8 cellular contexts compared by ENCODE assay signal in genomic region chr12:6890789-6891624, GRCh38. TPM values are rescaled to one million over a fixed set of nuclear protein-coding genes. Genes with fewer than 3 reads are reported as not detected.
DNase-seq lines count a peak whose midpoint lies in the region; ATAC-seq, FAIRE-seq and TF ChIP-seq lines count a peak whose summit lies in the region.

No MANE protein-coding gene starts in this region.

- H3K9ac ChIP-seq in keratinocyte (ENCODE audit: control insufficient read depth, extremely low read depth, insufficient read depth, low read length), result peak overlapping the region; percentile 89

- no peaks in the 10 kb centered on the region for H4K20me1 ChIP-seq in keratinocyte (ENCODE audit: control insufficient read depth, extremely low read depth, insufficient read depth, low read length)

- peak; percentile 48 for FAIRE-seq in keratinocyte (lab: Jason Lieb, UNC)

- no peaks in the 10 kb centered on the region for H3K27me3 ChIP-seq in keratinocyte (ENCODE audit: control insufficient read depth, extremely low read depth, insufficient read depth, low read length)

- H3K4me2 ChIP-seq in keratinocyte (ENCODE audit: control insufficient read depth, extremely low read depth, insufficient read depth, low read depth, low read length), result peak overlapping the region; percentile 99

- H3K9me3 ChIP-seq in keratinocyte (ENCODE audit: control insufficient read depth, low read depth, low read length), result no peaks in the 10 kb centered on the region

- H3K4me1 ChIP-seq in keratinocyte (ENCODE audit: control insufficient read depth, extremely low read depth, insufficient read depth, low read length), result peaks cover 10% of the 10 kb centered on the region

- DNase-seq in AML-193 (lab: John Stamatoyannopoulos, UW) (peak; percentile 94 to 95), NCI-H345 (lab: John Stamatoyannopoulos, UW) (peak; percentile 98), keratinocyte (ENCODE audit: low read depth, low spot score) (no peak)
- peak; percentile 97 to 99 (median 98) for DNase-seq in activated CD4-positive, CD25-positive, alpha-beta regulatory T cell (lab: John Stamatoyannopoulos, UW)
- DNase-seq in central memory CD4-positive, alpha-beta T cell, result peak; percentile 98
- DNase-seq in stimulated activated CD4-positive, alpha-beta T cell treated with anti-CD3 and anti-CD28 coated beads, Interleukin-12 subunit alpha, Interleukin-12 subunit beta, amount 100 ng/mL, for 48 hours (ENCODE audit: low read depth in 2 of 3, low spot score in 1 of 3), result peak; percentile 97 to 100 (median 98)

- dilution Hi-C loops in keratinocyte (cut with MboI; ENCODE audit: extremely low pct_ligation_motif_present, low sequenced_read_pairs), result no loop called here

- TF ChIP-seq CTCF in keratinocyte (optimal IDR thresholded peaks at IDR 0.05 in 1 of 3, IDR thresholded peaks at IDR 0.05 in 1 of 3, conservative IDR thresholded peaks at IDR 0.05 in 1 of 3; ENCODE audit: extremely low read depth in 1 of 3, insufficient read depth in 2 of 3, low read length in 3 of 3), result peak; percentile 67 to 79 (median 70)

- peak overlapping the region; percentile 85 for H3K27ac ChIP-seq in keratinocyte (ENCODE audit: control insufficient read depth, insufficient read depth, low read length)

- no peaks in the 10 kb centered on the region for H3K9me1 ChIP-seq in keratinocyte (ENCODE audit: control insufficient read depth, extremely low read depth, insufficient read depth, low read length)

- H3K4me3 ChIP-seq in keratinocyte (ENCODE audit: control insufficient read depth in 2 of 3, extremely low read depth in 1 of 3, insufficient read depth in 2 of 3, low read depth in 1 of 3, low read length in 3 of 3), result peak overlapping the region; percentile 40 to 81 (median 79)

- peak; percentile 91 for ATAC-seq in GM19025 (IDR thresholded peaks at IDR 0.05; ENCODE audit: low read depth, unreplicated experiment)
- peak; percentile 96 for ATAC-seq in HG03280 (IDR thresholded peaks at IDR 0.05; ENCODE audit: unreplicated experiment)

- H3K36me3 ChIP-seq in keratinocyte (ENCODE audit: control insufficient read depth in 2 of 2, extremely low read depth in 1 of 2, insufficient read depth in 2 of 2, low read length in 2 of 2), result no peaks in the 10 kb centered on the region

- no peaks in the 10 kb centered on the region for H3K79me2 ChIP-seq in keratinocyte (ENCODE audit: control insufficient read depth, insufficient read depth, low read length)

- H2AFZ ChIP-seq in keratinocyte (ENCODE audit: control insufficient read depth, low read length), result peak overlapping the region; percentile 95

RNA-seq across cellular contexts. Expression of gene LRRC23, which starts 13.6 kb away (rescaled TPM):
- 6.2 to 7.1 TPM (median 6.3 TPM) in 3 replicates for polyA plus RNA-seq in keratinocyte
- polyA plus RNA-seq in keratinocyte (2011; ENCODE audit: low read depth), result 4.9 TPM
- polyA plus RNA-seq in keratinocyte (2011; cell fraction: cytosol; rRNA removed), result 7.6 and 8.3 TPM in 2 replicates
- 6.5 and 6.6 TPM in 2 replicates for polyA plus RNA-seq in keratinocyte (2011; cell fraction: nucleus; rRNA removed)
- polyA plus RNA-seq in keratinocyte (2012; ENCODE audit: low replicate concordance), result 5.1 and 5.5 TPM in 2 replicates
- polyA minus RNA-seq in keratinocyte, result 3.3 to 11.2 TPM (median 4.3 TPM) in 3 replicates
- 2.1 TPM for polyA minus RNA-seq in keratinocyte (2011; cell fraction: cytosol; rRNA and poly(A)+ RNA removed)
- polyA minus RNA-seq in keratinocyte (2011; cell fraction: nucleus; rRNA and poly(A)+ RNA removed), result 1.1 and 2.6 TPM in 2 replicates

RNA-seq across cellular contexts. Expression of gene SPSB2, which starts 17.9 kb away (rescaled TPM):
- 4.9 to 8.7 TPM (median 5.1 TPM) in 3 replicates for polyA plus RNA-seq in keratinocyte
- 1.2 TPM for polyA plus RNA-seq in keratinocyte (2011; ENCODE audit: low read depth)
- polyA plus RNA-seq in keratinocyte (2011; cell fraction: cytosol; rRNA removed), result 3.8 and 7.7 TPM in 2 replicates
- 5.1 and 8.0 TPM in 2 replicates for polyA plus RNA-seq in keratinocyte (2011; cell fraction: nucleus; rRNA removed)
- polyA plus RNA-seq in keratinocyte (2012; ENCODE audit: low replicate concordance), result 5.4 and 7.8 TPM in 2 replicates
- polyA minus RNA-seq in keratinocyte, result 1.4 to 5.8 TPM (median 1.7 TPM) in 3 replicates
- 6.1 TPM for polyA minus RNA-seq in keratinocyte (2011; cell fraction: cytosol; rRNA and poly(A)+ RNA removed)
- polyA minus RNA-seq in keratinocyte (2011; cell fraction: nucleus; rRNA and poly(A)+ RNA removed), result 1.5 and 1.8 TPM in 2 replicates

RNA-seq across cellular contexts. Expression of gene ENO2, which starts 23.4 kb away (rescaled TPM):
- polyA plus RNA-seq in keratinocyte, result 0.87 to 1.7 TPM (median 1.1 TPM) in 3 replicates
- 2.3 TPM for polyA plus RNA-seq in keratinocyte (2011; ENCODE audit: low read depth)
- polyA plus RNA-seq in keratinocyte (2011; cell fraction: cytosol; rRNA removed), result 0.57 and 0.58 TPM in 2 replicates
- polyA plus RNA-seq in keratinocyte (2011; cell fraction: nucleus; rRNA removed), result 2.6 and 2.7 TPM in 2 replicates
- polyA plus RNA-seq in keratinocyte (2012; ENCODE audit: low replicate concordance), result 0.78 and 7.9 TPM in 2 replicates
- 0.46 to 4.6 TPM (median 1.3 TPM) in 3 replicates for polyA minus RNA-seq in keratinocyte
- polyA minus RNA-seq in keratinocyte (2011; cell fraction: cytosol; rRNA and poly(A)+ RNA removed), result not detected
- 0.39 and 1.5 TPM in 2 replicates for polyA minus RNA-seq in keratinocyte (2011; cell fraction: nucleus; rRNA and poly(A)+ RNA removed)

RNA-seq across cellular contexts. Expression of gene TPI1, which starts 23.7 kb away (rescaled TPM):
- polyA plus RNA-seq in keratinocyte, result 1,218 to 2,229 TPM (median 1,551 TPM) in 3 replicates
- polyA plus RNA-seq in keratinocyte (2011; ENCODE audit: low read depth), result 265 TPM
- 1,209 and 1,293 TPM in 2 replicates for polyA plus RNA-seq in keratinocyte (2011; cell fraction: cytosol; rRNA removed)
- polyA plus RNA-seq in keratinocyte (2011; cell fraction: nucleus; rRNA removed), result 796 and 920 TPM in 2 replicates
- 546 and 816 TPM in 2 replicates for polyA plus RNA-seq in keratinocyte (2012; ENCODE audit: low replicate concordance)
- 1,325 to 2,073 TPM (median 1,599 TPM) in 3 replicates for polyA minus RNA-seq in keratinocyte
- 656 TPM for polyA minus RNA-seq in keratinocyte (2011; cell fraction: cytosol; rRNA and poly(A)+ RNA removed)
- 245 and 276 TPM in 2 replicates for polyA minus RNA-seq in keratinocyte (2011; cell fraction: nucleus; rRNA and poly(A)+ RNA removed)

RNA-seq across cellular contexts. Expression of gene ATN1, which starts 36.8 kb away (rescaled TPM):
- polyA plus RNA-seq in keratinocyte, result 4.8 to 7.8 TPM (median 6.2 TPM) in 3 replicates
- polyA plus RNA-seq in keratinocyte (2011; ENCODE audit: low read depth), result 11.8 TPM
- polyA plus RNA-seq in keratinocyte (2011; cell fraction: cytosol; rRNA removed), result 6.7 and 15.7 TPM in 2 replicates
- 29.2 and 44.9 TPM in 2 replicates for polyA plus RNA-seq in keratinocyte (2011; cell fraction: nucleus; rRNA removed)
- polyA plus RNA-seq in keratinocyte (2012; ENCODE audit: low replicate concordance), result 20.5 and 38.3 TPM in 2 replicates
- 5.9 to 102 TPM (median 8.5 TPM) in 3 replicates for polyA minus RNA-seq in keratinocyte
- 23.6 TPM for polyA minus RNA-seq in keratinocyte (2011; cell fraction: cytosol; rRNA and poly(A)+ RNA removed)
- polyA minus RNA-seq in keratinocyte (2011; cell fraction: nucleus; rRNA and poly(A)+ RNA removed), result 18.5 and 20.6 TPM in 2 replicates
